Comparison of ENCODE assay signal across 1 cellular context in the genomic region with DNA sequence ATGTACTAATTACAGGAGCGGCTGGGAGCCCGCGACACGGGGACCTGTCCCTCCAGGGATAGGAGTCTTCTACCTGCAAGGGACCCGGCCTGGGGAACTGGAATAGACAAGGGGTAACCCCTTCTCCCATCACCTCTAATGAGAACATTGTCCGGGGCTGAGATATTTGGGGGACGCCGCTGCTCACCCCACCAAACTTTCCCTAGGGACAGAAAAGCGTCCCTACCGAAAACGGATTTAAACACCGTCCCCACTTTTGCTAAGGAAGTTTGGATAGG.
A peak's percentile ranks its signal among the peaks of the same experiment; 100 is the strongest.
TF ChIP-seq lines count a peak whose summit lies in the region.

No MANE protein-coding gene starts in this region.

TF ChIP-seq in H1, 55 proteins besides CTCF, POLR2A, EP300 and RAD21 (continued from another document):
- TF ChIP-seq, protein P1, sequence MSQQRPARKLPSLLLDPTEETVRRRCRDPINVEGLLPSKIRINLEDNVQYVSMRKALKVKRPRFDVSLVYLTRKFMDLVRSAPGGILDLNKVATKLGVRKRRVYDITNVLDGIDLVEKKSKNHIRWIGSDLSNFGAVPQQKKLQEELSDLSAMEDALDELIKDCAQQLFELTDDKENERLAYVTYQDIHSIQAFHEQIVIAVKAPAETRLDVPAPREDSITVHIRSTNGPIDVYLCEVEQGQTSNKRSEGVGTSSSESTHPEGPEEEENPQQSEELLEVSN (IDR thresholded peaks at IDR 0.05) = no peak
- no peak for TF ChIP-seq CHD2 (IDR thresholded peaks at IDR 0.05; ENCODE audit: low read length)
- TF ChIP-seq, protein P2, sequence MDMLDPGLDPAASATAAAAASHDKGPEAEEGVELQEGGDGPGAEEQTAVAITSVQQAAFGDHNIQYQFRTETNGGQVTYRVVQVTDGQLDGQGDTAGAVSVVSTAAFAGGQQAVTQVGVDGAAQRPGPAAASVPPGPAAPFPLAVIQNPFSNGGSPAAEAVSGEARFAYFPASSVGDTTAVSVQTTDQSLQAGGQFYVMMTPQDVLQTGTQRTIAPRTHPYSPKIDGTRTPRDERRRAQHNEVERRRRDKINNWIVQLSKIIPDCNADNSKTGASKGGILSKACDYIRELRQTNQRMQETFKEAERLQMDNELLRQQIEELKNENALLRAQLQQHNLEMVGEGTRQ (IDR thresholded peaks at IDR 0.05; ENCODE audit: low read length) = no peak
- 0 out of 2 replicates have a peak, but pooled peaks have one; percentile 3 for TF ChIP-seq CBX8 (IDR thresholded peaks at IDR 0.05; ENCODE audit: borderline replicate concordance, low read depth, low read length)
TF ChIP-seq in H1: peak in this region for 2.
